ENCODE assay signal across 23 cellular contexts in the genomic region with DNA sequence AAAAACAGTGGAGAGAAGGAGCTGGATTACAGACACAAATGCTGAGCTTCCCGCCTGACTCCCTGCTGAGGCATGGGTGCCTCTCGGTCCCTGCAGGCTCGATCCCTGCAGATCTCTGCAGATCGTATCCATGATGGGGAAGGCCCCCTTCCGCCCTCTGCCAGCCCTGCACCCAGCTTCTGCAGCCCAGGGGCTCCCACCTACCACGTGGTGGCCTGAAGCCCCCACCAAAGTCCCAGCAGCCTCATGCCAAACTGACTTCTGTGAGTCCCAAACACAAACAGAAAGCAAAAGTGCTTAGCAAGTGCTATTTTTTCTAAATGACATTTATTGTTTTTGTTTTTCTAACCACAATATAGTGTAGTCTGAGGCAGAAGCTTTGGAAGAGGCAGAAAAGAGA.
DNase-seq lines count a peak whose midpoint lies in the region; ATAC-seq, FAIRE-seq and TF ChIP-seq lines count a peak whose summit lies in the region.
"Had no signal": no experiment of that assay in that cellular context is flagged by ENCODE, and none has a peak within 500 bp of the region (broad histone marks: within the 10 kb centered on the region; RNA-seq: fewer than 3 reads in every experiment).

No MANE protein-coding gene starts in this region.

- 13% methylated on average over 2 of the region's 6 CpGs for WGBS in right lobe of liver (ENCODE audit: insufficient coverage, low coverage, low lambda C conversion rate, missing lambda C conversion rate)
- 49% methylated on average over 3 of the region's 6 CpGs for WGBS in HepG2 (ENCODE audit: low lambda C conversion rate)
- no CpG with 5 or more reads among the region's 6 CpGs for WGBS in neuronal stem cell (ENCODE audit: extremely low coverage in 2 of 2, insufficient read length in 2 of 2, insufficient replicate concordance in 1 of 2), 2 donors

- peak overlapping the region in 2 of 3 donors; percentile 29 to 51 for H3K27ac ChIP-seq in right lobe of liver
- no peak overlapping the region for H3K27ac ChIP-seq in HepG2 (ENCODE audit: extremely low read length, insufficient read depth, low read length)
- peak overlapping the region; percentile 70 to 71 for H3K27ac ChIP-seq in ascending aorta
- no peak overlapping the region for H3K27ac ChIP-seq in neuronal stem cell (replicated peaks; ENCODE audit: low read length)
- H3K27ac ChIP-seq: dorsolateral prefrontal cortex had no signal

- DNase-seq in right lobe of liver (peak in 1 of 3 donors; percentile 31), HepG2 (ENCODE audit: low spot score) (no peak), ascending aorta (ENCODE audit: low spot score in 2 of 2) (peak in 1 of 2 donors; percentile 55), mesothelial cell of epicardium (ENCODE audit: low spot score in 2 of 2, unreplicated experiment in 2 of 2) (no peak), dermis blood vessel endothelial cell (no peak), neuronal stem cell (ENCODE audit: low spot score) (no peak), medulla oblongata (ENCODE audit: extremely low spot score) (no peak)
- DNase-seq: ACHN; activated CD4-positive, alpha-beta T cell treated with anti-CD3 and anti-CD28 coated beads for 48 hours; activated T-cell treated with anti-CD3 and anti-CD28 coated beads, Interleukin-2, amount 50 U/mL, for 24 hours; DMS53; dorsolateral prefrontal cortex; H9; islet precursor cell; KG1; NCI-H1436; NCI-H748 treated with DMSO at 0.1 percent for 48 hours; stimulated activated naive CD4-positive, alpha-beta T cell treated with Interleukin-2 at 50 U/mL for 16 hours had no signal

- H3K36me3 ChIP-seq in right lobe of liver (no peaks in the 10 kb centered on the region), HepG2 (replicated peaks in 1 of 2; ENCODE audit: control insufficient read depth in 1 of 2, insufficient read depth in 2 of 2, low read length in 2 of 2) (no peaks in the 10 kb centered on the region), ascending aorta (no peaks in the 10 kb centered on the region), neuronal stem cell (replicated peaks in 1 of 2; ENCODE audit: control insufficient read depth in 2 of 2, insufficient read depth in 2 of 2, low read length in 2 of 2) (no peaks in the 10 kb centered on the region)

- peaks cover 30% of the 10 kb centered on the region for H3K4me1 Mint-ChIP-seq in mesothelial cell of epicardium

- H3K27ac Mint-ChIP-seq in mesothelial cell of epicardium, result peak overlapping the region; percentile 43
- H3K27ac Mint-ChIP-seq: activated T-cell treated with anti-CD3 and anti-CD28 coated beads, Interleukin-2, amount 50 U/mL, for 24 hours; H9; progenitor cell of endocrine pancreas had no signal

- no peak overlapping the region for H3K4me3 ChIP-seq in right lobe of liver
- no peak overlapping the region for H3K4me3 ChIP-seq in HepG2 (replicated peaks in 1 of 3; ENCODE audit: insufficient read depth in 1 of 3, low read depth in 2 of 3, low read length in 3 of 3)
- no peak overlapping the region for H3K4me3 ChIP-seq in ascending aorta
- no peak overlapping the region for H3K4me3 ChIP-seq in neuronal stem cell (ENCODE audit: low read length in 2 of 2)

- TF ChIP-seq EP300 in HepG2 (IDR thresholded peaks at IDR 0.05; ENCODE audit: low read depth in 2 of 2, low read length in 2 of 2), result no peak
- TF ChIP-seq EP300 in HepG2 (CRISPR knock-in tag; IDR thresholded peaks at IDR 0.05; ENCODE audit: borderline replicate concordance), result no peak

- no peaks in the 10 kb centered on the region for H3K79me2 ChIP-seq in HepG2 (ENCODE audit: insufficient read depth, low read length)

- H2BK12ac ChIP-seq in neuronal stem cell (ENCODE audit: low read length), result no peak overlapping the region

- H3K27me3 ChIP-seq in right lobe of liver (no peaks in the 10 kb centered on the region), HepG2 (ENCODE audit: control insufficient read depth in 1 of 2, insufficient read depth in 2 of 2, low read length in 2 of 2) (peaks cover 2 to 34% of the 10 kb centered on the region in 2 experiments; a peak in 3 of 5 replicates), ascending aorta (no peaks in the 10 kb centered on the region), neuronal stem cell (ENCODE audit: control insufficient read depth in 3 of 3, insufficient read depth in 3 of 3, low read depth in 1 of 3, low read length in 3 of 3) (peaks cover 0 to 2% (median 0%) of the 10 kb centered on the region in 3 experiments)

- H4K20me1 ChIP-seq in HepG2 (ENCODE audit: insufficient read depth, low read length), result no peaks in the 10 kb centered on the region

- POLR2A ChIA-PET in HepG2 (lab: Yijun Ruan, JAX), result no interaction called here

- no peak overlapping the region for H3K14ac ChIP-seq in neuronal stem cell (ENCODE audit: low read length)

- BruUV-seq in HepG2 (replicated peaks; lab: Mats Ljungman, UMichigan), result no TSS peak

- intact Hi-C loops in right lobe of liver (cut with DNase I), result no loop called here
- intact Hi-C loops in HepG2 (cut with micrococcal nuclease; ENCODE audit: unreplicated experiment), result no loop called here
- intact Hi-C loops in ascending aorta (cut with DNase I), result no loop called here

- no peaks in the 10 kb centered on the region for H3K79me1 ChIP-seq in neuronal stem cell (ENCODE audit: low read depth, low read length)

- in situ Hi-C loops in HepG2 (cut with HindIII; ENCODE audit: extremely low pct_ligation_motif_present, low pct_unique_long_range_greater_than_20kb), result no loop called here

- no peak overlapping the region for H3K4ac ChIP-seq in neuronal stem cell (ENCODE audit: low read length)

- no peak for TF ChIP-seq POLR2A in right lobe of liver (IDR thresholded peaks at IDR 0.05)
- TF ChIP-seq POLR2A in HepG2 (IDR thresholded peaks at IDR 0.05; ENCODE audit: insufficient read depth in 1 of 2, low read depth in 2 of 2, low read length in 2 of 2), result no peak

- CTCF ChIA-PET in HepG2 (lab: Yijun Ruan, JAX; ENCODE audit: low intra/inter-chr PET ratio, low total read pairs), result no interaction called here

- H3K36me3 Mint-ChIP-seq in mesothelial cell of epicardium, result no peaks in the 10 kb centered on the region

- no peak overlapping the region for H3K23ac ChIP-seq in neuronal stem cell (ENCODE audit: low read depth, low read length, poor library complexity)

- no peaks in the 10 kb centered on the region for H3K9me3 ChIP-seq in right lobe of liver
- no peaks in the 10 kb centered on the region for H3K9me3 ChIP-seq in HepG2 (ENCODE audit: low read length)
- H3K9me3 ChIP-seq in ascending aorta, result no peaks in the 10 kb centered on the region
- H3K9me3 ChIP-seq in neuronal stem cell (replicated peaks in 1 of 2; ENCODE audit: control insufficient read depth in 2 of 2, insufficient read depth in 1 of 2, low read depth in 1 of 2, low read length in 2 of 2), result no peaks in the 10 kb centered on the region
- H3K9me3 ChIP-seq: SK-N-SH had no signal

- no peak for TF ChIP-seq RAD21 in HepG2 (CRISPR knock-in tag; IDR thresholded peaks at IDR 0.05)

- H2BK5ac ChIP-seq in neuronal stem cell (ENCODE audit: low read length), result no peak overlapping the region

- H3K4me3 Mint-ChIP-seq in mesothelial cell of epicardium, result no peak overlapping the region
- H3K4me3 Mint-ChIP-seq: activated T-cell treated with anti-CD3 and anti-CD28 coated beads, Interleukin-2, amount 50 U/mL, for 24 hours; H9 had no signal

- no peak overlapping the region for H3K9ac ChIP-seq in HepG2 (ENCODE audit: insufficient read depth, low read depth, low read length)
- H3K9ac ChIP-seq in neuronal stem cell (ENCODE audit: low read depth, low read length, poor library complexity), result no peak overlapping the region
- H3K9ac ChIP-seq: SK-N-SH had no signal

- no peak overlapping the region for H4K8ac ChIP-seq in neuronal stem cell (ENCODE audit: low read depth, low read length)

- no peak overlapping the region for H2BK15ac ChIP-seq in neuronal stem cell (ENCODE audit: low read length)

- no peak overlapping the region for H2BK120ac ChIP-seq in neuronal stem cell (ENCODE audit: low read depth, low read length)

- peaks cover 24% of the 10 kb centered on the region for H3K27me3 Mint-ChIP-seq in mesothelial cell of epicardium (ENCODE audit: low read depth)

- H2AFZ ChIP-seq in HepG2 (ENCODE audit: low read length) (no peak overlapping the region), neuronal stem cell (ENCODE audit: low read length) (no peak overlapping the region)

- no peak overlapping the region for H3K18ac ChIP-seq in neuronal stem cell (ENCODE audit: low read length)

- no peak for FAIRE-seq in HepG2 (lab: Jason Lieb, UNC)
- FAIRE-seq: G401.6, GM19239 had no signal

- H3K4me2 ChIP-seq in HepG2 (ENCODE audit: low read depth, low read length) (no peak overlapping the region), neuronal stem cell (ENCODE audit: insufficient read depth, low read length, poor library complexity, severe bottlenecking) (no peak overlapping the region)
- H3K4me2 ChIP-seq: SK-N-SH had no signal

- no peaks in the 10 kb centered on the region for H3K9me3 Mint-ChIP-seq in mesothelial cell of epicardium
- H3K9me3 Mint-ChIP-seq: activated T-cell treated with anti-CD3 and anti-CD28 coated beads, Interleukin-2, amount 50 U/mL, for 24 hours; H9 had no signal

- no peak overlapping the region for H2AK5ac ChIP-seq in neuronal stem cell (ENCODE audit: low read depth, low read length)

- no peak overlapping the region for H4K91ac ChIP-seq in neuronal stem cell (ENCODE audit: low read depth, low read length, poor library complexity)

- H3K4me1 ChIP-seq in right lobe of liver (no peaks in the 10 kb centered on the region), HepG2 (ENCODE audit: insufficient read depth, low read length) (no peaks in the 10 kb centered on the region), ascending aorta (peaks cover 12 to 41% of the 10 kb centered on the region in 2 donors), neuronal stem cell (ENCODE audit: control insufficient read depth in 2 of 2, insufficient read depth in 1 of 2, low read depth in 1 of 2, low read length in 2 of 2) (peaks cover 0 to 5% of the 10 kb centered on the region in 2 donors)

- no peak for TF ChIP-seq CTCF in right lobe of liver (IDR thresholded peaks at IDR 0.05)
- TF ChIP-seq CTCF in HepG2 (CRISPR knock-in tag; IDR thresholded peaks at IDR 0.05), result no peak
- no peak for TF ChIP-seq CTCF in ascending aorta (IDR thresholded peaks at IDR 0.05)
- no peak for TF ChIP-seq CTCF in mesothelial cell of epicardium (IDR thresholded peaks at IDR 0.05; ENCODE audit: unreplicated experiment)

- ATAC-seq in right lobe of liver (no peak), HepG2 (no peak), HG03354 (IDR thresholded peaks at IDR 0.05; ENCODE audit: poor library complexity, severe bottlenecking, unreplicated experiment) (no peak)

TF ChIP-seq in HepG2, 621 proteins besides CTCF, POLR2A, EP300 and RAD21 (continues in another document):
- TF ChIP-seq ZNF570 (CRISPR knock-in tag; IDR thresholded peaks at IDR 0.05; ENCODE audit: borderline replicate concordance) (no peak), LCORL (IDR thresholded peaks at IDR 0.05) (no peak), LCORL (CRISPR knock-in tag; IDR thresholded peaks at IDR 0.05) (no peak)

Comparison
In these comparisons a context has a peak if more than half of its experiments do, and no peak if none do; other contexts are left out.
1. H3K27ac ChIP-seq: peak in right lobe of liver (2 of 3) and ascending aorta (2 of 2); none in HepG2 (single experiment) and neuronal stem cell (single experiment).